1 cellular context compared by ENCODE assay signal in the genomic region with DNA sequence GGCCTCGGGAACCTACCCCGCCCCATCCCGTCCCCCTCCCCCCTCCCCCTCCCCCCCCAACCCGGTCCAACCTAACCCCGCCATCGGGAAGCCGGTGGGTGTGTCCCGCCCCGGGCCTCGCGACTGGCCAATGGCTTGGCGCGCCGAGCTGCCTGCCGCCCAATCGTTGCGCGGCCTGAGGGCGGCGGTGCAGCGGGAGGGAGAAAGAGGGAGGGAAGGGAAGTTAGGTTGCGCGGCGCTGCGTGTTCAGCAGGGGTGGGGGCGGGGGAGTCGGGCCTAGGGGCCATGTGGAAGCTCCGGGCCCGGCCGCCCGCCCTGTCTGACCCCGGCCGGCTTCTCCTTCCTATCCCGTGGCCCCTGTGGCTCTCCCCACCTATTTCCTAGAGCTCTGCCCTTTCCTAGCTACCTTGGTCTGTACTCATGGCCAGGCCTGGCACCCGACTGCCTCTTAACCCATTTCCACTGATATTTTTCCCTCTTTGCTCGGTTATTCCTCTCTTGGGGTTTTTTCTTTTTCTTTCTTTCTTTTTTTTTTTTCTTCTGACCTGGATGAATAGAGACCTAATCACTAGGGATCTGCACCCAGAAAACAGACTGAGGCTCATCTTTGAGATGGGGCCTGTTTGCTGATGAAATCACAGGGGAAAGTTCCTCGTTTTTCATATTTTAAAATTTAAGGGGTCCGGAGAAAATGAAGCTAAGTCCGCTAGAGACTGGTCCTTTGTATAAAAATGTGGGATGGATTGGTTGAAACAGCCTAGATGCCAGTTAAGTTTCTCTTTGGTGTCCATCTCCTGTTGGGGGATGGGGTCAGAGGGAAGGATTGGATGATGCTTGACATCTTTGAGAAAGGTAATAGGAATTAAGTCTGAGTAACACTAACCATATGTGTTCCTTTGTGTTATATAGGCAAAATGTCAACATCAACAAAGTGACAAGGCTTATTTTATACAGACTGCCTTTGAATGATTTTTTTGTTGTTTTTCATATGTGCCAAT.
TF ChIP-seq lines count a peak whose summit lies in the region.

No MANE protein-coding gene starts in this region.

TF ChIP-seq in endothelial cell of umbilical vein, 7 proteins besides CTCF, POLR2A, EP300 and RAD21 (continued from another document):
- TF ChIP-seq, protein P1, sequence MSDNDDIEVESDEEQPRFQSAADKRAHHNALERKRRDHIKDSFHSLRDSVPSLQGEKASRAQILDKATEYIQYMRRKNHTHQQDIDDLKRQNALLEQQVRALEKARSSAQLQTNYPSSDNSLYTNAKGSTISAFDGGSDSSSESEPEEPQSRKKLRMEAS (IDR thresholded peaks at IDR 0.05; ENCODE audit: insufficient read depth, insufficient read length): peak; percentile 33
- TF ChIP-seq POLR2AphosphoS5 (IDR thresholded peaks at IDR 0.05; ENCODE audit: insufficient read depth, low read depth, low read length): peak; percentile 52
- TF ChIP-seq GATA2 (IDR thresholded peaks at IDR 0.05; ENCODE audit: insufficient read depth, insufficient read length, low read depth, low read length): no peak
- TF ChIP-seq FOS (IDR thresholded peaks at IDR 0.05; ENCODE audit: borderline replicate concordance, insufficient read depth, low read length): no peak
- TF ChIP-seq MYC (IDR thresholded peaks at IDR 0.05; ENCODE audit: low read depth, low read length): peak; percentile 93
- no peak for TF ChIP-seq EZH2 (IDR thresholded peaks at IDR 0.05; ENCODE audit: borderline replicate concordance, low read depth, low read length, severe bottlenecking)
